Comparison of ENCODE assay signal across 7 cellular contexts in genomic region chr17:32319548-32319905, GRCh38. TPM values are rescaled to one million over a fixed set of nuclear protein-coding genes. Genes with fewer than 3 reads are reported as not detected.
DNase-seq lines count a peak whose midpoint lies in the region; ATAC-seq and TF ChIP-seq lines count a peak whose summit lies in the region.

No MANE protein-coding gene starts in this region.

- H3K18ac ChIP-seq in mesenchymal stem cell (ENCODE audit: low read depth in 1 of 2, low read length in 2 of 2): no peak overlapping the region

- H3K4ac ChIP-seq in mesenchymal stem cell (ENCODE audit: low read depth in 1 of 2, low read length in 2 of 2): no peak overlapping the region

- no peak overlapping the region for H3K9ac ChIP-seq in mesenchymal stem cell (ENCODE audit: low read length)

- no peak overlapping the region for H3K14ac ChIP-seq in mesenchymal stem cell (ENCODE audit: low read length in 2 of 2)

- H3K4me2 ChIP-seq in mesenchymal stem cell (ENCODE audit: low read length, poor library complexity, severe bottlenecking): no peak overlapping the region

- WGBS in mesenchymal stem cell: 19% methylated on average over 5 of the region's 5 CpGs

- no peaks in the 10 kb centered on the region for H3K9me3 Mint-ChIP-seq in activated CD4-positive, alpha-beta memory T cell treated with anti-CD3 and anti-CD28 coated beads for 36 hours

- H3K79me1 ChIP-seq in mesenchymal stem cell (replicated peaks; ENCODE audit: low read length, poor library complexity, severe bottlenecking): no peaks in the 10 kb centered on the region

- no peak overlapping the region for H3K27ac ChIP-seq in mesenchymal stem cell (ENCODE audit: low read length, poor library complexity, severe bottlenecking)

- H3K4me3 Mint-ChIP-seq in activated CD4-positive, alpha-beta memory T cell treated with anti-CD3 and anti-CD28 coated beads for 36 hours: peak overlapping the region; percentile 51

- intact Hi-C loops in activated CD4-positive, alpha-beta memory T cell treated with anti-CD3 and anti-CD28 coated beads for 36 hours (cut with micrococcal nuclease): loop anchor here (1.0 to 5.0 kb wide), 2 partner anchors 52 to 66 kb away; partner anchors contain the start of gene RHBDL3

- peaks cover 17 to 26% of the 10 kb centered on the region in 2 experiments for H3K27me3 ChIP-seq in mesenchymal stem cell (ENCODE audit: control insufficient read depth in 1 of 2, insufficient read depth in 1 of 2, low read length in 2 of 2)

- CTCF ChIA-PET in activated CD4-positive, alpha-beta memory T cell treated with anti-CD3 and anti-CD28 coated beads for 36 hours (lab: Charles Lee): interaction anchor here (0.6 to 5.9 kb wide), 11 partner anchors 9 to 177 kb away, joined by 3 to 70 read pairs (median 4); partner anchors contain the start of gene RHOT1

- no peaks in the 10 kb centered on the region for H3K9me3 ChIP-seq in mesenchymal stem cell (ENCODE audit: control insufficient read depth, low read length)

- DNase-seq in NCI-H748 (lab: John Stamatoyannopoulos, UW; ENCODE audit: unreplicated experiment) (peak; percentile 54), mesenchymal stem cell (peak; percentile 58)
- DNase-seq in activated CD4-positive, alpha-beta memory T cell treated with anti-CD3 and anti-CD28 coated beads for 36 hours: peak; percentile 87
- peak; percentile 64 for DNase-seq in effector CD4-positive, alpha-beta T cell
- DNase-seq in stimulated activated CD8-positive, alpha-beta memory T cell treated with anti-CD3 and anti-CD28 coated beads, Interleukin-4, amount 100 ng/mL, for 24 hours (ENCODE audit: low read depth): peak; percentile 74

- TF ChIP-seq CTCF in GM12873 (IDR thresholded peaks at IDR 0.05; ENCODE audit: insufficient read depth, low read depth, low read length, missing control alignments): peak; percentile 99

- no peak overlapping the region for H2AFZ ChIP-seq in mesenchymal stem cell (ENCODE audit: low read depth, low read length)

- H4K91ac ChIP-seq in mesenchymal stem cell (ENCODE audit: low read length): no peak overlapping the region

- no peak overlapping the region for H4K8ac ChIP-seq in mesenchymal stem cell (ENCODE audit: low read length)

- H3K27ac Mint-ChIP-seq in activated CD4-positive, alpha-beta memory T cell treated with anti-CD3 and anti-CD28 coated beads for 36 hours: no peak overlapping the region

- no peaks in the 10 kb centered on the region for H3K36me3 Mint-ChIP-seq in activated CD4-positive, alpha-beta memory T cell treated with anti-CD3 and anti-CD28 coated beads for 36 hours

- peaks cover 8% of the 10 kb centered on the region for H3K4me1 ChIP-seq in mesenchymal stem cell (ENCODE audit: control insufficient read depth, insufficient read depth, low read depth, low read length)

- H3K23ac ChIP-seq in mesenchymal stem cell (ENCODE audit: low read length in 2 of 2): no peak overlapping the region

- H3K4me1 Mint-ChIP-seq in activated CD4-positive, alpha-beta memory T cell treated with anti-CD3 and anti-CD28 coated beads for 36 hours (ENCODE audit: low read depth): peaks cover 13% of the 10 kb centered on the region

- no peak overlapping the region for H2BK12ac ChIP-seq in mesenchymal stem cell (ENCODE audit: low read length in 2 of 2)

- POLR2A ChIA-PET in activated CD4-positive, alpha-beta memory T cell treated with anti-CD3 and anti-CD28 coated beads for 36 hours (lab: Charles Lee): interaction anchor here (1.1 kb wide), 1 partner anchor 14 kb away, joined by 3 read pairs; no protein-coding TSS in a partner anchor

- no peaks in the 10 kb centered on the region for H3K36me3 ChIP-seq in mesenchymal stem cell (ENCODE audit: control insufficient read depth in 1 of 2, insufficient read depth in 2 of 2, low read depth in 1 of 2, low read length in 2 of 2)

- H3K27me3 Mint-ChIP-seq in activated CD4-positive, alpha-beta memory T cell treated with anti-CD3 and anti-CD28 coated beads for 36 hours: peaks cover 8% of the 10 kb centered on the region

- no peak overlapping the region for H3K4me3 ChIP-seq in mesenchymal stem cell (ENCODE audit: insufficient read depth in 1 of 2, low read depth in 1 of 2, low read length in 2 of 2)

- no peak overlapping the region for H2BK5ac ChIP-seq in mesenchymal stem cell (ENCODE audit: low read depth, low read length, poor library complexity, severe bottlenecking)

- H2BK120ac ChIP-seq in mesenchymal stem cell (ENCODE audit: low read depth, low read length): no peak overlapping the region

- H2BK15ac ChIP-seq in mesenchymal stem cell (ENCODE audit: low read depth, poor library complexity, severe bottlenecking): no peak overlapping the region

- H2AK5ac ChIP-seq in mesenchymal stem cell (ENCODE audit: low read length, severe bottlenecking): no peak overlapping the region

- ATAC-seq in HG02840 (IDR thresholded peaks at IDR 0.05; ENCODE audit: low FRiP score, unreplicated experiment): peak; percentile 59

RNA-seq across cellular contexts. Expression of gene C17orf75, which starts 22.4 kb away (rescaled TPM):
- 10 to 100 TPM; 25.6 to 28.5 TPM for total RNA-seq in activated CD4-positive, alpha-beta memory T cell treated with anti-CD3 and anti-CD28 coated beads for 36 hours
- polyA plus RNA-seq in mesenchymal stem cell (2013, experiment 1 of 2): 9.6 TPM
- polyA plus RNA-seq in mesenchymal stem cell (2013, experiment 2 of 2): 12.3 TPM

RNA-seq across cellular contexts. Expression of gene ZNF207, which starts 30.4 kb away (rescaled TPM):
- 100 to 1,000 TPM; 192 to 209 TPM for total RNA-seq in activated CD4-positive, alpha-beta memory T cell treated with anti-CD3 and anti-CD28 coated beads for 36 hours
- polyA plus RNA-seq in mesenchymal stem cell (2013, experiment 1 of 2): 150 TPM
- 155 TPM for polyA plus RNA-seq in mesenchymal stem cell (2013, experiment 2 of 2)

RNA-seq across cellular contexts. Expression of gene RHBDL3, which starts 53.9 kb away (rescaled TPM):
- total RNA-seq in activated CD4-positive, alpha-beta memory T cell treated with anti-CD3 and anti-CD28 coated beads for 36 hours: under 1 TPM in 1 of 2 experiments, not detected in 1; 0.17 TPM
- polyA plus RNA-seq in mesenchymal stem cell (2013, experiment 1 of 2): 0.01 TPM
- polyA plus RNA-seq in mesenchymal stem cell (2013, experiment 2 of 2): 0.01 TPM
